Comparison of ENCODE assay signal across 11 cellular contexts in genomic region chr2:105734762-105735538, GRCh38. TPM values are rescaled to one million over a fixed set of nuclear protein-coding genes. Genes with fewer than 3 reads are reported as not detected.
DNase-seq lines count a peak whose midpoint lies in the region; ATAC-seq and TF ChIP-seq lines count a peak whose summit lies in the region.
"Had no signal": no experiment of that assay in that cellular context is flagged by ENCODE, and none has a peak within 500 bp of the region (broad histone marks: within the 10 kb centered on the region; RNA-seq: fewer than 3 reads in every experiment).

No MANE protein-coding gene starts in this region.

- 76% methylated on average over 4 of the region's 4 CpGs for WGBS in prostate gland

- no peak for ATAC-seq in HG02642 (IDR thresholded peaks at IDR 0.05; ENCODE audit: poor library complexity, unreplicated experiment)

- no peak for TF ChIP-seq CTCF in prostate gland (IDR thresholded peaks at IDR 0.05)

- in situ Hi-C loops in ACHN (cut with HindIII; ENCODE audit: low pct_ligation_motif_present, low pct_unique_long_range_greater_than_20kb, low sequenced_read_pairs), result no loop called here

- intact Hi-C loops in prostate gland (cut with DNase I), result no loop called here

- H3K36me3 ChIP-seq in prostate gland, result no peaks in the 10 kb centered on the region

- DNase-seq in ACHN, result peak; percentile 44
- DNase-seq in EH (ENCODE audit: low read depth), result peak; percentile 84
- DNase-seq in RPMI7951 (ENCODE audit: low read depth), result peak; percentile 90
- DNase-seq in fibroblast of peridontal ligament (ENCODE audit: extremely low read depth), result peak; percentile 57
- no peak for DNase-seq in HUDEP-2 (lab: John Stamatoyannopoulos, UW; ENCODE audit: unreplicated experiment in 76 of 76)
- no peak for DNase-seq in prostate gland (ENCODE audit: low spot score)
- no peak for DNase-seq in NCI-H1930 (lab: John Stamatoyannopoulos, UW)
- DNase-seq: activated gamma-delta T cell; immature natural killer cell; stimulated activated CD4-positive, alpha-beta T cell treated with anti-CD3 and anti-CD28 coated beads, Interleukin-4, amount 100 ng/mL, for 1 hour had no signal

- no peaks in the 10 kb centered on the region for H3K27me3 ChIP-seq in prostate gland (replicated peaks; ENCODE audit: insufficient read depth)

- no peak for TF ChIP-seq POLR2A in prostate gland (IDR thresholded peaks at IDR 0.05)

- no peaks in the 10 kb centered on the region for H3K9me3 ChIP-seq in prostate gland

- H3K4me1 ChIP-seq in prostate gland (replicated peaks), result no peaks in the 10 kb centered on the region

- H3K27ac ChIP-seq in prostate gland, result no peak overlapping the region

- no peak overlapping the region for H3K4me3 ChIP-seq in prostate gland

RNA-seq across cellular contexts. Expression of gene NCK2, which starts 9.8 kb away (rescaled TPM):
- 32.4 and 34.5 TPM in 2 replicates for total RNA-seq in RPMI7951 (2014; rRNA removed; shearing (Covaris generic))
- total RNA-seq in prostate gland, result 100 to 1,000 TPM in 1 of 2 donors, 10 to 100 TPM in 1; 39.0 to 144 TPM

Comparison
In these comparisons a context has a peak if more than half of its experiments do, and no peak if none do; other contexts are left out.
1. DNase-seq: peak in ACHN (single experiment), EH (single experiment), RPMI7951 (single experiment) and fibroblast of peridontal ligament (single experiment); none in HUDEP-2 (0 of 76), prostate gland (single experiment) and NCI-H1930 (0 of 2).